9 cellular contexts compared by ENCODE assay signal in the genomic region with DNA sequence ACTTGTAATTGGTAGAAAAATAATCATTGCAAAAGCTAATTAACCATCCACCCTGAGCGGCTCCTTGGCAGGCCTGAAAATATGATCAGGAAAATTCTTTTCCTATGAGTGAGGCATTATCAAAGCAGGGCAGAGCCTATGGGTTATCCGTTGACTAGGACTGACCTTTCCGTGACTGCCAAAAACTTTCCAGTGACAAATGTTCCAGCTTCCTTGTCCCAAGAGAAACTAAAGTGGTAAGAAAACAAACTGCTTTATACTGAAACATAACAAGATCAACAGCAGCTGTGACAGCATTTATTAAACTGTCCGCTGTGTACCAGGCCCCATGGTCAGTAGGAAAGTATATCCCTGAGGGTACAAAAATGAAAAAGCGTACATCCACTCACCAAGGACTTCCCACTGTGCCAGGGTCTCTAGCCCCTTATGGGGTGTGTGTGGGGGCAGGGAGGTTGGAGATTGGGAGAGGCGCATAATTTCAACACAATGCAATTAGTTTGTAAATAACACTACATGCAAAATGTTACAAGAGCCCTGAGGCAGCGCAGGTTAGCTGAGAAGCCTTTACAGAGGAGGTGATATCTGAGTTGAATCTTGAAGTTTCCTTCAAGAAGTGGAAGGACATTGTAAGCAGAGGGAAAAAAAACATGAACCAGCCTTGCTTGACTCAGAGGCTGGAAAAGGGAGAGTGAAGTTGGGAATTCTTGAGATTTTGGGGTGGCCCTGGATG. TPM values are rescaled to one million over a fixed set of nuclear protein-coding genes. Genes with fewer than 3 reads are reported as not detected.
DNase-seq lines count a peak whose midpoint lies in the region; ATAC-seq and TF ChIP-seq lines count a peak whose summit lies in the region.
"Had no signal": no experiment of that assay in that cellular context is flagged by ENCODE, and none has a peak within 500 bp of the region (broad histone marks: within the 10 kb centered on the region; RNA-seq: fewer than 3 reads in every experiment).

No MANE protein-coding gene starts in this region.

- H3K36me3 Mint-ChIP-seq in natural killer cell treated with Interleukin-12 subunit alpha and Interleukin-12 subunit beta and Interleukin-15 and Interleukin-18, amount 100 ng/mL, for 72 hours: no peaks in the 10 kb centered on the region
- H3K36me3 Mint-ChIP-seq in natural killer cell: no peaks in the 10 kb centered on the region

- TF ChIP-seq CTCF in natural killer cell (IDR thresholded peaks at IDR 0.05): no peak

- no peak for ATAC-seq in natural killer cell treated with Interleukin-12 subunit alpha and Interleukin-12 subunit beta and Interleukin-15 and Interleukin-18, amount 100 ng/mL, for 72 hours
- no peak for ATAC-seq in natural killer cell

- peak overlapping the region; percentile 6 to 11 for H3K27ac Mint-ChIP-seq in natural killer cell treated with Interleukin-12 subunit alpha and Interleukin-12 subunit beta and Interleukin-15 and Interleukin-18, amount 100 ng/mL, for 72 hours
- peak overlapping the region in 1 of 2 donors; percentile 27 for H3K27ac Mint-ChIP-seq in natural killer cell

- no peak overlapping the region for H3K4me3 Mint-ChIP-seq in natural killer cell treated with Interleukin-12 subunit alpha and Interleukin-12 subunit beta and Interleukin-15 and Interleukin-18, amount 100 ng/mL, for 72 hours
- H3K4me3 Mint-ChIP-seq in natural killer cell: no peak overlapping the region

- no peaks in the 10 kb centered on the region for H3K9me3 Mint-ChIP-seq in natural killer cell treated with Interleukin-12 subunit alpha and Interleukin-12 subunit beta and Interleukin-15 and Interleukin-18, amount 100 ng/mL, for 72 hours
- no peaks in the 10 kb centered on the region for H3K9me3 Mint-ChIP-seq in natural killer cell

- peaks cover 17 to 21% of the 10 kb centered on the region in 2 donors for H3K4me1 Mint-ChIP-seq in natural killer cell treated with Interleukin-12 subunit alpha and Interleukin-12 subunit beta and Interleukin-15 and Interleukin-18, amount 100 ng/mL, for 72 hours (ENCODE audit: low read depth in 2 of 2)
- peaks cover 40 to 43% of the 10 kb centered on the region in 2 donors for H3K4me1 Mint-ChIP-seq in natural killer cell

- H3K27me3 Mint-ChIP-seq in natural killer cell treated with Interleukin-12 subunit alpha and Interleukin-12 subunit beta and Interleukin-15 and Interleukin-18, amount 100 ng/mL, for 72 hours: no peaks in the 10 kb centered on the region
- no peaks in the 10 kb centered on the region for H3K27me3 Mint-ChIP-seq in natural killer cell (ENCODE audit: low read depth in 2 of 2)

- intact Hi-C loops in natural killer cell (cut with micrococcal nuclease): no loop called here

- DNase-seq in natural killer cell treated with Interleukin-12 subunit alpha and Interleukin-12 subunit beta and Interleukin-15 and Interleukin-18, amount 100 ng/mL, for 72 hours (ENCODE audit: low spot score): no peak
- DNase-seq in natural killer cell (no peak), dedifferentiated amniotic fluid mesenchymal stem cell (ENCODE audit: extremely low spot score) (peak; percentile 27), lung microvascular endothelial cell (ENCODE audit: low read depth in 2 of 2) (peak; percentile 77 to 94), T-helper 9 cell (no peak), ecto neural progenitor cell (ENCODE audit: low spot score) (no peak), RPMI8226 (no peak), DMS153 (lab: John Stamatoyannopoulos, UW) (no peak)
- DNase-seq: NCI-H446 treated with DMSO at 0.1 percent for 48 hours had no signal

RNA-seq across cellular contexts. Expression of a gene that starts 8.6 kb away (rescaled TPM):
- total RNA-seq in natural killer cell treated with Interleukin-12 subunit alpha and Interleukin-12 subunit beta and Interleukin-15 and Interleukin-18, amount 100 ng/mL, for 72 hours: 1 to 10 TPM in 1 of 2 donors, under 1 TPM in 1; 0.69 to 1.5 TPM
- total RNA-seq in natural killer cell (1 to 10 TPM; 5.3 to 7.1 (median 5.3) TPM), lung microvascular endothelial cell (0.22 TPM in 1 of 2 replicates, not detected in the other)

Comparison
In these comparisons a context has a peak if more than half of its experiments do, and no peak if none do; other contexts are left out.
1. DNase-seq: peak in dedifferentiated amniotic fluid mesenchymal stem cell (single experiment) and lung microvascular endothelial cell (2 of 2); none in natural killer cell treated with Interleukin-12 subunit alpha and Interleukin-12 subunit beta and Interleukin-15 and Interleukin-18, amount 100 ng/mL, for 72 hours (single experiment), natural killer cell (single experiment), T-helper 9 cell (single experiment), ecto neural progenitor cell (single experiment), RPMI8226 (single experiment) and DMS153 (single experiment).